8 cellular contexts compared by ENCODE assay signal in genomic region chr20:38167851-38168760, GRCh38. TPM values are rescaled to one million over a fixed set of nuclear protein-coding genes. Genes with fewer than 3 reads are reported as not detected.
A peak's percentile ranks its signal among the peaks of the same experiment; 100 is the strongest.
DNase-seq lines count a peak whose midpoint lies in the region; ATAC-seq and TF ChIP-seq lines count a peak whose summit lies in the region.

No MANE protein-coding gene starts in this region.

- intact Hi-C loops in left lung (cut with DNase I): loop anchor here in 1 of 2 donors (5.0 kb wide), 1 partner anchor 96 kb away; no protein-coding TSS in a partner anchor

- no peaks in the 10 kb centered on the region for H3K36me3 Mint-ChIP-seq in activated naive CD8-positive, alpha-beta T cell treated with anti-CD3 and anti-CD28 coated beads, Interleukin-2, amount 50 U/mL, for 24 hours (ENCODE audit: low read depth)
- H3K36me3 Mint-ChIP-seq in activated naive CD8-positive, alpha-beta T cell treated with anti-CD3 and anti-CD28 coated beads for 36 hours: no peaks in the 10 kb centered on the region

- ATAC-seq in activated naive CD8-positive, alpha-beta T cell treated with anti-CD3 and anti-CD28 coated beads, Interleukin-2, amount 50 U/mL, for 24 hours: peak; percentile 80
- ATAC-seq in left lung: peak; percentile 34
- ATAC-seq in GM21576 (IDR thresholded peaks at IDR 0.05; ENCODE audit: unreplicated experiment): no peak
- no peak for ATAC-seq in HG03025 (IDR thresholded peaks at IDR 0.05; ENCODE audit: low FRiP score, unreplicated experiment)
- no peak for ATAC-seq in HG03095 (IDR thresholded peaks at IDR 0.05; ENCODE audit: unreplicated experiment)

- peaks cover 9% of the 10 kb centered on the region for H3K4me1 Mint-ChIP-seq in activated naive CD8-positive, alpha-beta T cell treated with anti-CD3 and anti-CD28 coated beads, Interleukin-2, amount 50 U/mL, for 24 hours
- H3K4me1 Mint-ChIP-seq in activated naive CD8-positive, alpha-beta T cell treated with anti-CD3 and anti-CD28 coated beads for 36 hours: peaks cover 8% of the 10 kb centered on the region

- H3K27me3 ChIP-seq in left lung: no peaks in the 10 kb centered on the region

- in situ Hi-C loops in astrocyte of the spinal cord (cut with HindIII; ENCODE audit: low sequenced_read_pairs): no loop called here

- TF ChIP-seq CTCF in astrocyte of the spinal cord (IDR thresholded peaks at IDR 0.05; ENCODE audit: low read depth, low read length): no peak
- no peak for TF ChIP-seq CTCF in left lung (IDR thresholded peaks at IDR 0.05)

- no peaks in the 10 kb centered on the region for H3K9me3 ChIP-seq in left lung

- H3K9me3 Mint-ChIP-seq in activated naive CD8-positive, alpha-beta T cell treated with anti-CD3 and anti-CD28 coated beads, Interleukin-2, amount 50 U/mL, for 24 hours: no peaks in the 10 kb centered on the region
- H3K9me3 Mint-ChIP-seq in activated naive CD8-positive, alpha-beta T cell treated with anti-CD3 and anti-CD28 coated beads for 36 hours: no peaks in the 10 kb centered on the region

- peak overlapping the region; percentile 47 for H3K27ac Mint-ChIP-seq in activated naive CD8-positive, alpha-beta T cell treated with anti-CD3 and anti-CD28 coated beads, Interleukin-2, amount 50 U/mL, for 24 hours
- no peak overlapping the region for H3K27ac Mint-ChIP-seq in activated naive CD8-positive, alpha-beta T cell treated with anti-CD3 and anti-CD28 coated beads for 36 hours

- H3K4me3 ChIP-seq in astrocyte of the spinal cord (ENCODE audit: low read depth, low read length) (no peak overlapping the region), left lung (no peak overlapping the region)

- no peak for DNase-seq in activated naive CD8-positive, alpha-beta T cell treated with anti-CD3 and anti-CD28 coated beads, Interleukin-2, amount 50 U/mL, for 24 hours
- DNase-seq in activated naive CD8-positive, alpha-beta T cell treated with anti-CD3 and anti-CD28 coated beads for 36 hours: no peak
- DNase-seq in astrocyte of the spinal cord (ENCODE audit: low read depth, low spot score) (peak; percentile 83), left lung (peak; percentile 86 to 88), NCI-H2107 treated with DMSO at 0.1 percent for 48 hours (lab: John Stamatoyannopoulos, UW; ENCODE audit: unreplicated experiment) (no peak)

- no peak overlapping the region for H3K4me3 Mint-ChIP-seq in activated naive CD8-positive, alpha-beta T cell treated with anti-CD3 and anti-CD28 coated beads, Interleukin-2, amount 50 U/mL, for 24 hours
- no peak overlapping the region for H3K4me3 Mint-ChIP-seq in activated naive CD8-positive, alpha-beta T cell treated with anti-CD3 and anti-CD28 coated beads for 36 hours

- peaks cover 15 to 60% of the 10 kb centered on the region in 2 donors for H3K4me1 ChIP-seq in left lung

- peaks cover 28% of the 10 kb centered on the region for H3K27me3 Mint-ChIP-seq in activated naive CD8-positive, alpha-beta T cell treated with anti-CD3 and anti-CD28 coated beads, Interleukin-2, amount 50 U/mL, for 24 hours
- H3K27me3 Mint-ChIP-seq in activated naive CD8-positive, alpha-beta T cell treated with anti-CD3 and anti-CD28 coated beads for 36 hours: peaks cover 39% of the 10 kb centered on the region

- H3K36me3 ChIP-seq in left lung: no peaks in the 10 kb centered on the region

- H3K27ac ChIP-seq in left lung: peak overlapping the region; percentile 65 to 93

RNA-seq across cellular contexts. Expression of gene TGM2, which starts 3.0 kb away (rescaled TPM):
- not detected for total RNA-seq in activated naive CD8-positive, alpha-beta T cell treated with anti-CD3 and anti-CD28 coated beads for 36 hours
- total RNA-seq in left lung: 100 to 1,000 TPM; 174 to 391 TPM

Comparison
In these comparisons a context has a peak if more than half of its experiments do, and no peak if none do; other contexts are left out.
1. ATAC-seq: peak in activated naive CD8-positive, alpha-beta T cell treated with anti-CD3 and anti-CD28 coated beads, Interleukin-2, amount 50 U/mL, for 24 hours (single experiment) and left lung (single experiment); none in GM21576 (single experiment), HG03025 (single experiment) and HG03095 (single experiment).
2. DNase-seq: peak in astrocyte of the spinal cord (single experiment) and left lung (2 of 2); none in activated naive CD8-positive, alpha-beta T cell treated with anti-CD3 and anti-CD28 coated beads, Interleukin-2, amount 50 U/mL, for 24 hours (single experiment), activated naive CD8-positive, alpha-beta T cell treated with anti-CD3 and anti-CD28 coated beads for 36 hours (single experiment) and NCI-H2107 treated with DMSO at 0.1 percent for 48 hours (single experiment).
3. RNA of gene TGM2, which starts 3.0 kb away (total RNA-seq): 174 to 391 TPM in left lung; not detected in activated naive CD8-positive, alpha-beta T cell treated with anti-CD3 and anti-CD28 coated beads for 36 hours; every median in the first group is over 100 times any median in the second.